Comparison of ENCODE assay signal across 27 cellular contexts in genomic region chr9:26132913-26133312, GRCh38.
"Had no signal": no experiment of that assay in that cellular context is flagged by ENCODE, and none has a peak within 500 bp of the region (broad histone marks: within the 10 kb centered on the region; RNA-seq: fewer than 3 reads in every experiment).

No MANE protein-coding gene starts in this region.

- H3K4me1 ChIP-seq: foreskin keratinocyte, gastrocnemius medialis, heart left ventricle had no signal

- H3K9me3 ChIP-seq: gastrocnemius medialis, heart left ventricle had no signal

- H3K4me1 Mint-ChIP-seq: activated CD4-positive, alpha-beta memory T cell treated with anti-CD3 and anti-CD28 coated beads, Interleukin-2, amount 10 ng/mL, durations not matched to agents 7 days and 5 days; activated CD4-positive, alpha-beta T cell treated with anti-CD3 and anti-CD28 coated beads, Interleukin-2, amount 10 ng/mL, durations not matched to agents 7 days and 5 days; activated naive CD4-positive, alpha-beta T cell treated with anti-CD3 and anti-CD28 coated beads, Interleukin-2, amount 10 ng/mL, durations not matched to agents 7 days and 5 days; activated naive CD8-positive, alpha-beta T cell treated with anti-CD3 and anti-CD28 coated beads, Interleukin-2, amount 10 ng/mL, durations not matched to agents 7 days and 5 days; central memory CD8-positive, alpha-beta T cell had no signal

- ATAC-seq: activated naive CD4-positive, alpha-beta T cell treated with anti-CD3 and anti-CD28 coated beads, Interleukin-2, amount 50 U/mL, for 72 hours; activated T-cell treated with anti-CD3 and anti-CD28 coated beads, Interleukin-2, amount 50 U/mL, for 72 hours; esophagus mucosa; foreskin keratinocyte; gastrocnemius medialis; heart left ventricle had no signal

- H3K27ac Mint-ChIP-seq: activated CD4-positive, alpha-beta memory T cell treated with anti-CD3 and anti-CD28 coated beads, Interleukin-2, amount 10 ng/mL, durations not matched to agents 7 days and 5 days; activated CD4-positive, alpha-beta T cell treated with anti-CD3 and anti-CD28 coated beads, Interleukin-2, amount 10 ng/mL, durations not matched to agents 7 days and 5 days; activated naive CD4-positive, alpha-beta T cell treated with anti-CD3 and anti-CD28 coated beads, Interleukin-2, amount 10 ng/mL, durations not matched to agents 7 days and 5 days; activated naive CD4-positive, alpha-beta T cell treated with anti-CD3 and anti-CD28 coated beads, Interleukin-2, amount 50 U/mL, for 72 hours; activated naive CD8-positive, alpha-beta T cell treated with anti-CD3 and anti-CD28 coated beads, Interleukin-2, amount 10 ng/mL, durations not matched to agents 7 days and 5 days; activated T-cell treated with anti-CD3 and anti-CD28 coated beads, Interleukin-2, amount 50 U/mL, for 24 hours; activated T-cell treated with anti-CD3 and anti-CD28 coated beads, Interleukin-2, amount 50 U/mL, for 72 hours; dendritic cell treated with granulocyte-macrophage colony-stimulating factor and Interleukin-4, amounts not matched to agents 40 ng/mL and 50 ng/mL, for 4 days; endodermal cell had no signal

- H3K9me3 Mint-ChIP-seq: activated CD4-positive, alpha-beta memory T cell treated with anti-CD3 and anti-CD28 coated beads, Interleukin-2, amount 10 ng/mL, durations not matched to agents 7 days and 5 days; activated CD4-positive, alpha-beta T cell treated with anti-CD3 and anti-CD28 coated beads, Interleukin-2, amount 10 ng/mL, durations not matched to agents 7 days and 5 days; activated naive CD8-positive, alpha-beta T cell treated with anti-CD3 and anti-CD28 coated beads, Interleukin-2, amount 10 ng/mL, durations not matched to agents 7 days and 5 days; dendritic cell treated with granulocyte-macrophage colony-stimulating factor and Interleukin-4, amounts not matched to agents 40 ng/mL and 50 ng/mL, for 4 days; endodermal cell had no signal

- H3K36me3 Mint-ChIP-seq: activated naive CD4-positive, alpha-beta T cell treated with anti-CD3 and anti-CD28 coated beads, Interleukin-2, amount 10 ng/mL, durations not matched to agents 7 days and 5 days; activated naive CD4-positive, alpha-beta T cell treated with anti-CD3 and anti-CD28 coated beads, Interleukin-2, amount 50 U/mL, for 72 hours; activated naive CD8-positive, alpha-beta T cell treated with anti-CD3 and anti-CD28 coated beads, Interleukin-2, amount 10 ng/mL, durations not matched to agents 7 days and 5 days had no signal

- H3K27ac ChIP-seq: brain microvascular endothelial cell, dorsolateral prefrontal cortex, foreskin keratinocyte, gastrocnemius medialis had no signal

- DNase-seq: activated CD4-positive, alpha-beta memory T cell treated with anti-CD3 and anti-CD28 coated beads, Interleukin-2, amount 10 ng/mL, durations not matched to agents 7 days and 5 days; activated CD4-positive, alpha-beta T cell treated with anti-CD3 and anti-CD28 coated beads for 1 hour; activated CD4-positive, alpha-beta T cell treated with anti-CD3 and anti-CD28 coated beads for 4 hours; activated CD4-positive, alpha-beta T cell treated with anti-CD3 and anti-CD28 coated beads, Interleukin-2, amount 10 ng/mL, durations not matched to agents 7 days and 5 days; activated CD4-positive, alpha-beta T cell treated with anti-CD3 and anti-CD28 coated beads, Interleukin-2, amount 50 U/mL, for 4 hours; activated CD8-positive, alpha-beta memory T cell treated with anti-CD3 and anti-CD28 coated beads, Interleukin-2, amount 50 U/mL, for 48 hours; activated gamma-delta T cell; activated naive CD4-positive, alpha-beta T cell; activated naive CD4-positive, alpha-beta T cell treated with anti-CD3 and anti-CD28 coated beads, Interleukin-2, amount 10 ng/mL, durations not matched to agents 7 days and 5 days; activated naive CD8-positive, alpha-beta T cell treated with anti-CD3 and anti-CD28 coated beads, Interleukin-2, amount 10 ng/mL, durations not matched to agents 7 days and 5 days; activated T-cell treated with anti-CD3 and anti-CD28 coated beads for 4 hours; activated T-cell treated with anti-CD3 and anti-CD28 coated beads, Interleukin-2, amount 50 U/mL, for 24 hours; activated T-cell treated with anti-CD3 and anti-CD28 coated beads, Interleukin-2, amount 50 U/mL, for 72 hours; brain microvascular endothelial cell; dorsolateral prefrontal cortex; effector memory CD4-positive, alpha-beta T cell; endodermal cell; foreskin keratinocyte; gastrocnemius medialis; glutamatergic neuron; heart left ventricle; T-helper 2 cell had no signal

- H3K27me3 ChIP-seq: brain microvascular endothelial cell, dorsolateral prefrontal cortex, foreskin keratinocyte, gastrocnemius medialis, heart left ventricle had no signal

- H3K27me3 Mint-ChIP-seq: activated CD4-positive, alpha-beta memory T cell treated with anti-CD3 and anti-CD28 coated beads, Interleukin-2, amount 10 ng/mL, durations not matched to agents 7 days and 5 days; activated CD4-positive, alpha-beta T cell treated with anti-CD3 and anti-CD28 coated beads, Interleukin-2, amount 10 ng/mL, durations not matched to agents 7 days and 5 days; activated naive CD4-positive, alpha-beta T cell treated with anti-CD3 and anti-CD28 coated beads, Interleukin-2, amount 10 ng/mL, durations not matched to agents 7 days and 5 days; activated naive CD8-positive, alpha-beta T cell treated with anti-CD3 and anti-CD28 coated beads, Interleukin-2, amount 10 ng/mL, durations not matched to agents 7 days and 5 days; activated T-cell treated with anti-CD3 and anti-CD28 coated beads, Interleukin-2, amount 50 U/mL, for 24 hours; central memory CD8-positive, alpha-beta T cell; dendritic cell treated with granulocyte-macrophage colony-stimulating factor and Interleukin-4, amounts not matched to agents 40 ng/mL and 50 ng/mL, for 4 days had no signal

- H3K4me3 ChIP-seq: coronary artery, dorsolateral prefrontal cortex, gastrocnemius medialis, heart left ventricle had no signal

- H3K4me3 Mint-ChIP-seq: activated CD4-positive, alpha-beta memory T cell treated with anti-CD3 and anti-CD28 coated beads, Interleukin-2, amount 10 ng/mL, durations not matched to agents 7 days and 5 days; activated CD4-positive, alpha-beta T cell treated with anti-CD3 and anti-CD28 coated beads, Interleukin-2, amount 10 ng/mL, durations not matched to agents 7 days and 5 days; activated naive CD4-positive, alpha-beta T cell treated with anti-CD3 and anti-CD28 coated beads, Interleukin-2, amount 10 ng/mL, durations not matched to agents 7 days and 5 days; activated naive CD8-positive, alpha-beta T cell treated with anti-CD3 and anti-CD28 coated beads, Interleukin-2, amount 10 ng/mL, durations not matched to agents 7 days and 5 days; activated T-cell treated with anti-CD3 and anti-CD28 coated beads, Interleukin-2, amount 50 U/mL, for 24 hours; activated T-cell treated with anti-CD3 and anti-CD28 coated beads, Interleukin-2, amount 50 U/mL, for 72 hours; central memory CD8-positive, alpha-beta T cell; dendritic cell treated with granulocyte-macrophage colony-stimulating factor and Interleukin-4, amounts not matched to agents 40 ng/mL and 50 ng/mL, for 4 days; endodermal cell had no signal

- H3K36me3 ChIP-seq: brain microvascular endothelial cell, gastrocnemius medialis, heart left ventricle had no signal
